Comparison of ENCODE assay signal across 19 cellular contexts in genomic region chr6:110621061-110621460, GRCh38.
DNase-seq lines count a peak whose midpoint lies in the region; ATAC-seq and TF ChIP-seq lines count a peak whose summit lies in the region.
"Had no signal": no experiment of that assay in that cellular context is flagged by ENCODE, and none has a peak within 500 bp of the region (broad histone marks: within the 10 kb centered on the region; RNA-seq: fewer than 3 reads in every experiment).

No MANE protein-coding gene starts in this region.

- H3K9me3 ChIP-seq in CD8-positive, alpha-beta T cell (ENCODE audit: low read length): no peaks in the 10 kb centered on the region
- H3K9me3 ChIP-seq: A549 had no signal

- H3K27me3 ChIP-seq in dorsolateral prefrontal cortex: no peaks in the 10 kb centered on the region
- no peaks in the 10 kb centered on the region for H3K27me3 ChIP-seq in CD8-positive, alpha-beta T cell (ENCODE audit: insufficient read depth, low read length)

- H3K4me1 Mint-ChIP-seq in stimulated activated memory B cell treated with anti-CD40 and anti-IgM and Interleukin-4, amounts not matched to agents 10 μg/mL and 1 μg/mL and 100 μg/mL, for 72 hours: peaks cover 35% of the 10 kb centered on the region
- no peaks in the 10 kb centered on the region for H3K4me1 Mint-ChIP-seq in CD8-positive, alpha-beta T cell (ENCODE audit: low read depth)

- ATAC-seq in stimulated activated memory B cell treated with anti-CD40 and anti-IgM and Interleukin-4, amounts not matched to agents 10 μg/mL and 1 μg/mL and 100 μg/mL, for 72 hours: no peak
- no peak for ATAC-seq in CD8-positive, alpha-beta T cell
- ATAC-seq in GM21717 (IDR thresholded peaks at IDR 0.05; ENCODE audit: unreplicated experiment): no peak
- ATAC-seq: A549, GM12878, HepG2 had no signal

- intact Hi-C loops in dorsolateral prefrontal cortex (cut with DNase I): no loop called here
- intact Hi-C loops in CD8-positive, alpha-beta T cell (cut with DNase I, micrococcal nuclease): no loop called here

- no peak overlapping the region for H3K4me3 ChIP-seq in dorsolateral prefrontal cortex
- no peak overlapping the region for H3K4me3 ChIP-seq in CD8-positive, alpha-beta T cell (ENCODE audit: low read depth, low read length)
- H3K4me3 ChIP-seq: A549, GM12878 had no signal

- DNase-seq in dorsolateral prefrontal cortex (no peak), NCI-H2196 (lab: John Stamatoyannopoulos, UW; ENCODE audit: unreplicated experiment) (no peak)
- no peak for DNase-seq in CD8-positive, alpha-beta T cell
- no peak for DNase-seq in activated T-cell treated with anti-CD3 and anti-CD28 coated beads, Interleukin-2, amount 50 U/mL, for 1 hour
- DNase-seq: AML-193; CD8-positive, alpha-beta memory T cell; COR-L47; DMS 273 treated with DMSO at 0.1 percent for 48 hours; DMS53; DND-41; EL; H9 had no signal

- no peak overlapping the region for H3K4me3 Mint-ChIP-seq in stimulated activated memory B cell treated with anti-CD40 and anti-IgM and Interleukin-4, amounts not matched to agents 10 μg/mL and 1 μg/mL and 100 μg/mL, for 72 hours
- H3K4me3 Mint-ChIP-seq in CD8-positive, alpha-beta T cell: no peak overlapping the region
- H3K4me3 Mint-ChIP-seq: CD8-positive, alpha-beta memory T cell; H9; IgD-negative memory B cell had no signal

- TF ChIP-seq CTCF in VCaP (conservative IDR thresholded peaks at IDR 0.05): no peak
- no peak for TF ChIP-seq CTCF in dorsolateral prefrontal cortex (IDR thresholded peaks at IDR 0.05 in 54 of 56, conservative IDR thresholded peaks at IDR 0.05 in 2 of 56; ENCODE audit: low read depth in 1 of 56, partially characterized antibody in 56 of 56)
- no peak for TF ChIP-seq CTCF in CD8-positive, alpha-beta T cell (IDR thresholded peaks at IDR 0.05)

- no peaks in the 10 kb centered on the region for H3K9me3 Mint-ChIP-seq in stimulated activated memory B cell treated with anti-CD40 and anti-IgM and Interleukin-4, amounts not matched to agents 10 μg/mL and 1 μg/mL and 100 μg/mL, for 72 hours
- H3K9me3 Mint-ChIP-seq in CD8-positive, alpha-beta T cell: no peaks in the 10 kb centered on the region
- H3K9me3 Mint-ChIP-seq: CD8-positive, alpha-beta memory T cell; H9; IgD-negative memory B cell had no signal

- H3K36me3 ChIP-seq in CD8-positive, alpha-beta T cell (ENCODE audit: insufficient read depth, low read length): no peaks in the 10 kb centered on the region

- H3K27ac Mint-ChIP-seq in stimulated activated memory B cell treated with anti-CD40 and anti-IgM and Interleukin-4, amounts not matched to agents 10 μg/mL and 1 μg/mL and 100 μg/mL, for 72 hours: peak overlapping the region; percentile 84
- H3K27ac Mint-ChIP-seq in CD8-positive, alpha-beta T cell: no peak overlapping the region
- H3K27ac Mint-ChIP-seq: H9, IgD-negative memory B cell had no signal

- H3K27me3 Mint-ChIP-seq in stimulated activated memory B cell treated with anti-CD40 and anti-IgM and Interleukin-4, amounts not matched to agents 10 μg/mL and 1 μg/mL and 100 μg/mL, for 72 hours: no peaks in the 10 kb centered on the region
- no peaks in the 10 kb centered on the region for H3K27me3 Mint-ChIP-seq in CD8-positive, alpha-beta T cell (ENCODE audit: low read depth)
- H3K27me3 Mint-ChIP-seq: IgD-negative memory B cell had no signal

- POLR2A ChIA-PET in CD8-positive, alpha-beta T cell (lab: Charles Lee): no interaction called here

- H3K4me1 ChIP-seq in CD8-positive, alpha-beta T cell (ENCODE audit: insufficient read depth, low read length): no peaks in the 10 kb centered on the region

- H3K27ac ChIP-seq in VCaP: peak overlapping the region; percentile 99
- H3K27ac ChIP-seq in dorsolateral prefrontal cortex: peak overlapping the region in 58 of 59 donors; percentile 35 to 98 (median 89)
- H3K27ac ChIP-seq in CD8-positive, alpha-beta T cell (ENCODE audit: low read depth, low read length): no peak overlapping the region
- H3K27ac ChIP-seq: A549 had no signal

- CTCF ChIA-PET in CD8-positive, alpha-beta T cell (lab: Charles Lee): interaction anchor here (1.0 kb wide), 1 partner anchor 14 kb away, joined by 3 read pairs; no protein-coding TSS in a partner anchor

- H3K36me3 Mint-ChIP-seq in stimulated activated memory B cell treated with anti-CD40 and anti-IgM and Interleukin-4, amounts not matched to agents 10 μg/mL and 1 μg/mL and 100 μg/mL, for 72 hours: peaks cover 74% of the 10 kb centered on the region
- peaks cover 70% of the 10 kb centered on the region for H3K36me3 Mint-ChIP-seq in CD8-positive, alpha-beta T cell
